ENCODE assay signal across 8 cellular contexts in genomic region chr18:9335255-9336045, GRCh38. TPM values are rescaled to one million over a fixed set of nuclear protein-coding genes. Genes with fewer than 3 reads are reported as not detected.
DNase-seq lines count a peak whose midpoint lies in the region; ATAC-seq and TF ChIP-seq lines count a peak whose summit lies in the region.

No MANE protein-coding gene starts in this region.

- H3K27me3 ChIP-seq in breast epithelium: no peaks in the 10 kb centered on the region

- peak overlapping the region; percentile 78 to 84 for H3K27ac ChIP-seq in breast epithelium

- no peak for TF ChIP-seq POLR2A in breast epithelium (IDR thresholded peaks at IDR 0.05)

- DNase-seq in GM12864 (ENCODE audit: low read depth) (no peak), Kasumi-1 (lab: John Stamatoyannopoulos, UW) (peak; percentile 11 to 27), breast epithelium (ENCODE audit: low spot score in 2 of 2) (no peak), mesothelial cell of epicardium (ENCODE audit: low spot score in 2 of 2, unreplicated experiment in 2 of 2) (no peak), dedifferentiated amniotic fluid mesenchymal stem cell (ENCODE audit: extremely low spot score) (no peak), NCI-H146 (lab: John Stamatoyannopoulos, UW) (no peak)
- no peak for DNase-seq in central memory CD4-positive, alpha-beta T cell

- intact Hi-C loops in breast epithelium (cut with DNase I; ENCODE audit: low total_unique reads): no loop called here

- H3K27me3 Mint-ChIP-seq in mesothelial cell of epicardium (ENCODE audit: low read depth): no peaks in the 10 kb centered on the region

- TF ChIP-seq CTCF in GM12864 (IDR thresholded peaks at IDR 0.05; ENCODE audit: low read depth, low read length, missing control alignments) (no peak), breast epithelium (IDR thresholded peaks at IDR 0.05) (no peak), mesothelial cell of epicardium (IDR thresholded peaks at IDR 0.05; ENCODE audit: unreplicated experiment) (no peak)

- peak overlapping the region; percentile 78 for H3K27ac Mint-ChIP-seq in mesothelial cell of epicardium

- H3K36me3 ChIP-seq in breast epithelium: no peaks in the 10 kb centered on the region

- ATAC-seq in HG02973 (IDR thresholded peaks at IDR 0.05; ENCODE audit: unreplicated experiment): no peak

- no peaks in the 10 kb centered on the region for H3K9me3 ChIP-seq in breast epithelium

- H3K9me3 Mint-ChIP-seq in mesothelial cell of epicardium: no peaks in the 10 kb centered on the region

- H3K4me3 Mint-ChIP-seq in mesothelial cell of epicardium: peak overlapping the region; percentile 85

- peak overlapping the region; percentile 88 for H3K4me3 ChIP-seq in GM12864 (ENCODE audit: low read depth, low read length)
- H3K4me3 ChIP-seq in breast epithelium: peak overlapping the region; percentile 84

- peaks cover 13% of the 10 kb centered on the region for H3K36me3 Mint-ChIP-seq in mesothelial cell of epicardium

- peaks cover 11% of the 10 kb centered on the region for H3K4me1 Mint-ChIP-seq in mesothelial cell of epicardium

- no peaks in the 10 kb centered on the region for H3K4me1 ChIP-seq in breast epithelium

RNA-seq across cellular contexts. Expression of gene TWSG1, which starts 0.9 kb away (rescaled TPM):
- total RNA-seq in breast epithelium (10 to 100 TPM; 34.4 to 45.9 (median 42.7) TPM), mesothelial cell of epicardium (57.2 to 60.2 TPM (median 59.8 TPM) in 3 replicates)

Comparison
In these comparisons a context has a peak if more than half of its experiments do, and no peak if none do; other contexts are left out.
1. DNase-seq: peak in Kasumi-1 (2 of 2); none in GM12864 (single experiment), breast epithelium (0 of 2), mesothelial cell of epicardium (0 of 2), dedifferentiated amniotic fluid mesenchymal stem cell (single experiment), NCI-H146 (single experiment) and central memory CD4-positive, alpha-beta T cell (single experiment).